ENCODE assay signal across 11 cellular contexts in the genomic region with DNA sequence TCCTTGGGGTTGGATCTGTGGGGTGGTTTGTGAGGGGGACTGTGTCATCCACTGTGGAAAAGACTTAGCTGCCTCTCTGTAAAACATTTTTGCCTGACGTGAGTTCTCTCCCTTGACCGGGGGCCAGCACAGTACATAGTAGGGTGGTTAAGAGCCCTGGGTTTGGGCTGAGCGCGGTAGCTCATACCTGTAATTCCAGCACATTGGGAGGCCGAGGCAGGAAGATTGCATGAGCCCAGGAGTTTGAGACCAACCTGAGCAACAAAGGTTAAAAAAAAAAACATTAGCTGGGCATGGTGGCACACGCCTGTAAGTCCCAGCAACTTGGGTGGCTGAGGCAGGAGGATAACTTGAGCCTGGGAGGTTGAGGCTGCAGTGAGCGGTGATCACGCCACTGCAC.
A peak's percentile ranks its signal among the peaks of the same experiment; 100 is the strongest.
DNase-seq lines count a peak whose midpoint lies in the region; ATAC-seq and TF ChIP-seq lines count a peak whose summit lies in the region.
"Had no signal": no experiment of that assay in that cellular context is flagged by ENCODE, and none has a peak within 500 bp of the region (broad histone marks: within the 10 kb centered on the region; RNA-seq: fewer than 3 reads in every experiment).

No MANE protein-coding gene starts in this region.

- H3K27me3 ChIP-seq in ascending aorta (no peaks in the 10 kb centered on the region), testis (no peaks in the 10 kb centered on the region)

- ATAC-seq in mucosa of descending colon = no peak
- no peak for ATAC-seq in GM19328 (IDR thresholded peaks at IDR 0.05; ENCODE audit: unreplicated experiment)
- no peak for ATAC-seq in HG02588 (IDR thresholded peaks at IDR 0.05; ENCODE audit: unreplicated experiment)
- no peak for ATAC-seq in GM21825 (IDR thresholded peaks at IDR 0.05; ENCODE audit: unreplicated experiment)
- ATAC-seq: activated CD8-positive, alpha-beta memory T cell treated with anti-CD3 and anti-CD28 coated beads, Interleukin-2, amount 10 ng/mL, durations not matched to agents 7 days and 5 days had no signal

- TF ChIP-seq CTCF in ascending aorta (IDR thresholded peaks at IDR 0.05) (no peak), mucosa of descending colon (IDR thresholded peaks at IDR 0.05) (no peak), testis (IDR thresholded peaks at IDR 0.05) (no peak)

- H3K9me3 ChIP-seq in ascending aorta (no peaks in the 10 kb centered on the region), mucosa of descending colon (no peaks in the 10 kb centered on the region), testis (no peaks in the 10 kb centered on the region)

- peak overlapping the region; percentile 97 to 98 for H3K27ac ChIP-seq in ascending aorta
- peak overlapping the region; percentile 94 to 99 for H3K27ac ChIP-seq in testis

- DNase-seq in activated CD8-positive, alpha-beta memory T cell treated with anti-CD3 and anti-CD28 coated beads, Interleukin-2, amount 50 U/mL, for 48 hours = peak; percentile 40
- no peak for DNase-seq in activated CD8-positive, alpha-beta memory T cell treated with anti-CD3 and anti-CD28 coated beads for 24 hours
- DNase-seq in ascending aorta (ENCODE audit: low spot score in 2 of 2) = peak; percentile 1 to 48
- peak in 2 of 3 donors; percentile 19 to 23 for DNase-seq in mucosa of descending colon
- DNase-seq in testis = peak; percentile 12
- DNase-seq: activated CD8-positive, alpha-beta memory T cell treated with anti-CD3 and anti-CD28 coated beads, Interleukin-2, amount 10 ng/mL, durations not matched to agents 7 days and 5 days; erythroblast; MV-4-11 had no signal

- peak overlapping the region in 1 of 2 donors; percentile 85 for H3K4me3 ChIP-seq in ascending aorta
- no peak overlapping the region for H3K4me3 ChIP-seq in mucosa of descending colon
- H3K4me3 ChIP-seq in testis = no peak overlapping the region

- H3K36me3 ChIP-seq in ascending aorta (no peaks in the 10 kb centered on the region), mucosa of descending colon (ENCODE audit: low read depth) (no peaks in the 10 kb centered on the region), testis (ENCODE audit: low read depth, missing control alignments) (no peaks in the 10 kb centered on the region)

- intact Hi-C loops in ascending aorta (cut with DNase I) (loop anchor here (2.0 to 10.0 kb wide), 3 partner anchors 19 to 53 kb away; no protein-coding TSS in a partner anchor), mucosa of descending colon (cut with DNase I, micrococcal nuclease) (no loop called here), testis (cut with DNase I; ENCODE audit: low total_unique reads) (no loop called here)

- whole genome bisulfite sequencing in testis, 2 donors = 88 to 91% methylated on average over 8 of the region's 8 CpGs

- peaks cover 28 to 58% of the 10 kb centered on the region in 2 donors for H3K4me1 ChIP-seq in ascending aorta
- peaks cover 31% of the 10 kb centered on the region for H3K4me1 ChIP-seq in mucosa of descending colon (ENCODE audit: low read depth)
- peaks cover 54% of the 10 kb centered on the region for H3K4me1 ChIP-seq in testis

- TF ChIP-seq POLR2A in testis (IDR thresholded peaks at IDR 0.05) = no peak
